In the genomic region with DNA sequence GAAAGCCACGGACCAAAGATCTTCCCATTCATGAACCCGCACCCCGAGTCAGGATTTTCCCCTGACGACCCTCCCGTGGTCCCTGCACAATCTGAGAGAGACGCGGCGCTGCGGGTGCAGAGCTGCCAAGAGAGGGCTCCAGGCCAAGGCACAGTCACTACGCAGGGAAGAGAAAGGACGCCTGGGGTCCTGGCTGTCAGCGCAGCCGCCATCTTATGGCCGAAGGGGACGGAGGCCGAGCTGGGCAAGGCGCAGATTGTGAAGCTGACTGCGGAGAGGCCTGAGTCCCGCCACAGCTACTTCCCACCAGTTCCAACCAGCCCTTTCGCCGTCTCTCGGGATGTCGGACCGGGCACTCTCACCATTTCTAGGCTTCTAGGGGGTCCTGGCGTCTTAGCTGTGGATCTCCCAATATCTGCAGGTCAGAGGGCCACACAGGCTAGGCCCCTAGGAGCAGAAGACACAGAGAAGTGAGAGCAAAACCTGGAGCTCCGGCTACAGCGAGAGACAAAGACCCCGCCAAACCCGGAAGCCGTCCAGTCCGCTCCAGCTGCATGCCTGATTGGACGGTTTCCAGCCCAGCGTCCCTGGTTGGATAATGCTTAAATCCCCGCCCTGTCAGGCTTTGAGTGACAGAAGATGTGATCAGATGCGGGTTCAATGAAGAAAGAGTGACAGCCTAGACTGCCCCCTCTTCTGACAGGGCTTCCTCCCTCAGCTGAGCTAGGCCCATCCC, we compare ENCODE assay signal across 8 cellular contexts. TPM values are rescaled to one million over a fixed set of nuclear protein-coding genes. Genes with fewer than 3 reads are reported as not detected.
DNase-seq lines count a peak whose midpoint lies in the region; ATAC-seq, FAIRE-seq and TF ChIP-seq lines count a peak whose summit lies in the region.

ZNF100 (minus strand) TSS at position 515 of the 736 bp plus-strand sequence; CDS start at position 365, 150 bp downstream.

- WGBS in right cardiac atrium = under 1% methylated on average over 35 of the region's 35 CpGs
- 0% methylated on average over 33 to 35 of the region's 35 CpGs for WGBS in psoas muscle, 3 donors

- H3K4me1 ChIP-seq in right cardiac atrium (ENCODE audit: control insufficient read depth, insufficient read depth, low read length) (no peaks in the 10 kb centered on the region), psoas muscle (no peaks in the 10 kb centered on the region)

- peak within 1 kb of the TSS; percentile 94 for H3K4me3 Mint-ChIP-seq in T-helper 17 cell

- no peak for FAIRE-seq in urothelium cell line (lab: Jason Lieb, UNC)

- no peaks in the 10 kb centered on the region for H3K27me3 Mint-ChIP-seq in T-helper 17 cell

- H3K9me3 ChIP-seq in T-helper 17 cell (ENCODE audit: control insufficient read depth, low read length, poor library complexity, severe bottlenecking) = no peaks in the 10 kb centered on the region
- no peaks in the 10 kb centered on the region for H3K9me3 ChIP-seq in right cardiac atrium (ENCODE audit: control insufficient read depth, low read length)
- H3K9me3 ChIP-seq in psoas muscle = no peaks in the 10 kb centered on the region

- H3K27ac ChIP-seq in angular gyrus (ENCODE audit: low read depth, low read length) = peak within 1 kb of the TSS; percentile 60
- H3K27ac ChIP-seq in right cardiac atrium (ENCODE audit: low read length) = peak within 1 kb of the TSS; percentile 96
- H3K27ac ChIP-seq in psoas muscle = peak within 1 kb of the TSS; percentile 86

- intact Hi-C loops in right cardiac atrium (cut with DNase I) (no loop called here), psoas muscle (cut with DNase I) (loop anchor here in 1 of 2 donors (10.0 kb wide), 1 partner anchor 262 kb away; the partner anchor contains the start of gene ZNF429)

- ATAC-seq in HG02884 (IDR thresholded peaks at IDR 0.05; ENCODE audit: unreplicated experiment) (peak; percentile 93), T-helper 17 cell (peak; percentile 98), right cardiac atrium (peak; percentile 99), psoas muscle (peak; percentile 90 to 98 (median 96))

- H3K36me3 ChIP-seq in psoas muscle (ENCODE audit: insufficient read depth in 1 of 2, low read depth in 1 of 2) = peaks cover 0 to 33% of the 10 kb centered on the region in 2 donors

- TF ChIP-seq POLR2A in GM15510 (IDR thresholded peaks at IDR 0.05; ENCODE audit: borderline replicate concordance, extremely low read depth, insufficient read length) = peak; percentile 61

- DNase-seq in NCI-H1694 (lab: John Stamatoyannopoulos, UW) = peak; percentile 89
- DNase-seq in T-helper 17 cell = peak; percentile 63 to 74 (median 71)
- peak; percentile 96 to 98 (median 97) for DNase-seq in right cardiac atrium
- DNase-seq in psoas muscle = peak; percentile 93 to 96
- peak; percentile 10 for DNase-seq in urothelium cell line (ENCODE audit: low spot score)

- peak within 1 kb of the TSS; percentile 88 for H3K4me3 ChIP-seq in right cardiac atrium (ENCODE audit: low read length)
- peak within 1 kb of the TSS; percentile 76 for H3K4me3 ChIP-seq in psoas muscle

- peaks cover 2% of the 10 kb centered on the region for H3K36me3 Mint-ChIP-seq in T-helper 17 cell (ENCODE audit: low read depth)

- no peak for TF ChIP-seq CTCF in psoas muscle (IDR thresholded peaks at IDR 0.05)

- peak within 1 kb of the TSS; percentile 91 for H3K27ac Mint-ChIP-seq in T-helper 17 cell

- H3K4me1 Mint-ChIP-seq in T-helper 17 cell = peaks cover 3% of the 10 kb centered on the region

- H3K27me3 ChIP-seq in right cardiac atrium (ENCODE audit: control insufficient read depth, insufficient read depth) (no peaks in the 10 kb centered on the region), psoas muscle (ENCODE audit: insufficient read depth in 3 of 3, low read length in 2 of 3) (no peaks in the 10 kb centered on the region)

RNA-seq across cellular contexts. Expression of gene ZNF100, which starts in this region (rescaled TPM):
- 10 to 100 TPM in 1 of 2 donors, 1 to 10 TPM in 1; 8.8 to 13.1 TPM for total RNA-seq in T-helper 17 cell
- total RNA-seq in right cardiac atrium = 10 to 100 TPM in 1 of 4 donors, 1 to 10 TPM in 3; 3.9 to 10.2 (median 7.7) TPM
- 1.7 TPM for polyA plus RNA-seq in right cardiac atrium
- 1 to 10 TPM; 3.1 to 6.0 (median 4.9) TPM for total RNA-seq in psoas muscle
- 1 to 10 TPM in 1 of 3 donors, under 1 TPM in 2; 0.65 to 5.1 (median 0.94) TPM for polyA plus RNA-seq in psoas muscle

Comparison
In these comparisons a context has a peak if more than half of its experiments do, and no peak if none do; other contexts are left out.
1. Peak in every context shown above with its lines: DNase-seq, ATAC-seq, H3K4me3 ChIP-seq and H3K27ac ChIP-seq.
2. DNase-seq: peak in every context shown above with its lines; median percentile 97 in right cardiac atrium; 94 in psoas muscle; 89 in NCI-H1694; 71 in T-helper 17 cell; 10 in urothelium cell line.